ENCODE assay signal across 25 cellular contexts in genomic region chr2:60157283-60157682, GRCh38.
"Had no signal": no experiment of that assay in that cellular context is flagged by ENCODE, and none has a peak within 500 bp of the region (broad histone marks: within the 10 kb centered on the region; RNA-seq: fewer than 3 reads in every experiment).

No MANE protein-coding gene starts in this region.

- H3K27ac ChIP-seq: colonic mucosa, epithelial cell of prostate, esophagus squamous epithelium, gastrocnemius medialis, heart right ventricle, left lung, lower lobe of right lung had no signal

- H3K4me3 ChIP-seq: colonic mucosa, esophagus squamous epithelium, gastrocnemius medialis, heart right ventricle, left lung, lower lobe of right lung, mucosa of descending colon had no signal

- ATAC-seq: effector memory CD8-positive, alpha-beta T cell; esophagus mucosa; gastrocnemius medialis; heart right ventricle; left cardiac atrium; left lung; left ventricle myocardium superior; lower lobe of right lung; mucosa of descending colon had no signal

- H3K36me3 ChIP-seq: colonic mucosa, esophagus squamous epithelium, gastrocnemius medialis, heart right ventricle, left lung, lower lobe of right lung had no signal

- H3K4me1 ChIP-seq: colonic mucosa, esophagus squamous epithelium, gastrocnemius medialis, heart right ventricle, left lung, lower lobe of right lung had no signal

- H3K27me3 ChIP-seq: colonic mucosa, esophagus squamous epithelium, heart right ventricle, left lung had no signal

- H3K9me3 ChIP-seq: colonic mucosa, esophagus squamous epithelium, lower lobe of right lung had no signal

- FAIRE-seq: endometrium, islet of Langerhans, keratinocyte had no signal

- DNase-seq: colonic mucosa; cortex of kidney; effector CD8-positive, alpha-beta T cell; effector memory CD8-positive, alpha-beta T cell; erythroblast; esophagus squamous epithelium; foreskin fibroblast; foreskin melanocyte; gastrocnemius medialis; glutamatergic neuron; head of caudate nucleus; heart right ventricle; hippocampal formation; left cardiac atrium; left lung; left ventricle myocardium superior; lower lobe of right lung; mesenchymal stem cell; mucosa of descending colon; naive B cell had no signal
